8 cellular contexts compared by ENCODE assay signal in the genomic region with DNA sequence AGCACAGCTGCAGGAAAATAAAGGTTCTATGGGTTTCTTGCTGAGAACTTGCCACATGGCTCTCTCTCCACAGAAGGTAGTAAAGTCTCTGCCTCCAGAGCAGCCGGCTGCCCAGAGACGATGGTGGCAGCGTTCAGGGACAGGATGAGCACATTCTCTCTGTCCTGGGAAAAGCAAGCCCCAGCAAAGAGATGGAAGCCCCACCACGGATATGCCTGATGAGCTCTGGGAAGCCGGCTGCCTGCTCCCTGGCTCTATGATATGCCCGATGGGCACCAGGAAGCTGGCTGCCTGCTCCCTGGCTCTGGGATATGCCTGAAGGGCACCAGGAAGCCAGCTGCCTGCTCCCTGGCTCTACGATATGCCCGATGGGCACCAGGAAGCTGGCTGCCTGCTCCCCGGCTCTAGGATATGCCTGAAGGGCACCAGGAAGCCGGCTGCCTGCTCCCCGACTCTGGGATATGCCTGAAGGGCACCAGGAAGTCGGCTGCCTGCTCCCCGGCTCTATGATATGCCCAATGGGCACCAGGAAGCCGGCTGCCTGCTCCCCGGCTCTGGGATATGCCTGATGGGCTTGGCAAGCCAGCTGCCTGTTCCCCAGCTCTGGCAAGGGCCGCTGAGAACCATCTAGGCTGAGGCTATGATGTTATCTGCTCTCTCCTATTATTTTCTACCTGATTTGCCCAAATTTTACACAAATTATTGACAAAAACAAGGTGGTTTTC. TPM values are rescaled to one million over a fixed set of nuclear protein-coding genes. Genes with fewer than 3 reads are reported as not detected.
"Had no signal": no experiment of that assay in that cellular context is flagged by ENCODE, and none has a peak within 500 bp of the region (broad histone marks: within the 10 kb centered on the region; RNA-seq: fewer than 3 reads in every experiment).

No MANE protein-coding gene starts in this region.

- H3K27ac ChIP-seq: HL-60 had no signal

- H3K4me3 ChIP-seq: GM23338, K562 had no signal

- ATAC-seq: GM23338, K562 had no signal

- DNase-seq: H9, HCEC 1CT, IMR-90 had no signal

- H3K4me3 Mint-ChIP-seq: GM23338, H9 had no signal

- H3K27ac Mint-ChIP-seq: GM23338, H9 had no signal

RNA-seq across cellular contexts. Expression of a gene that starts 21.5 kb away (rescaled TPM):
- total RNA-seq: H4, HT1080, K562 had no signal
- polyA plus RNA-seq: K562 had no signal
